In the genomic region with DNA sequence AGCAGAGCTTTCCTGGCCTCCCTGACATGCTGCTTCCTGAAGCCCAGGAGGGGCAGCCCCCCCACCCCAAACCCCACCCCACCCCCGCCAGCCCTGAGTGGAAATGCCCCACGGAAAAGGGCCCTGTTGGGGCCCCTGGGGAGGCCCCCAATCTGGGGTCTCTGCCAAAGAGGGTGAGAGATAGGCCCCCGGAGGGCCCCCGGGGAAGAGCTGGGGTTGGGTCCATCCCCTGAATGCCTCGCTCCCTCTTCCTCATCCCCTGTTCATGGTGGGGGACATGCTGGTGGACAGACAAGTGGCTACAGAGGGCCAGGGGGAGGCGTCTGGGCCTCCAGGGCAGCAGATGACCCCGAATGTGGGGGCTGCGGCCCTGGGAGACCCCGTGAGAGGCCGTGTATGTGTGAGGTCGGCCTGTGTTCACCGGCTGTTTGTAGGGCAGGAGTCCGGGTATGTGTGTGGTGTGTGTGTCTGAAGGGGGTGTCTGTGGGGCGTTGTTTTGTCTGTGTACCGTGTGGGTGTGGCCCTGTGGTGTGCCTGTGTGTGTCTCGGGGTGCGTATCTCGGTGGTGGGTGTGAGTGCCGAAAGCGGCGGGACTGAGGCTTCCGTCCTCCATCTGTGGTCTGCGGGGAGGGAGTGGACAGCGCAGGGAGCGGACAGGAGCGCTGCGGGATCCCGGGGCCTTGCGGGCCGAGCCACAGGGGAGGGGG, we compare ENCODE assay signal across 9 cellular contexts. TPM values are rescaled to one million over a fixed set of nuclear protein-coding genes. Genes with fewer than 3 reads are reported as not detected.
A peak's percentile ranks its signal among the peaks of the same experiment; 100 is the strongest.
DNase-seq lines count a peak whose midpoint lies in the region; ATAC-seq and TF ChIP-seq lines count a peak whose summit lies in the region.
"Had no signal": no experiment of that assay in that cellular context is flagged by ENCODE, and none has a peak within 500 bp of the region (broad histone marks: within the 10 kb centered on the region; RNA-seq: fewer than 3 reads in every experiment).

No MANE protein-coding gene starts in this region.

- DNase-seq in GM06990 (ENCODE audit: extremely low read depth, insufficient read length) (no peak), T-helper 1 cell (peak; percentile 35 to 67 (median 59)), body of pancreas (peak in 2 of 4 donors; percentile 42 to 56), kidney tubule cell (ENCODE audit: low spot score) (peak; percentile 32), foreskin keratinocyte (no peak)
- DNase-seq in stimulated activated naive CD8-positive, alpha-beta T cell treated with anti-CD3 and anti-CD28 coated beads, Interleukin-15, Interleukin-2, amounts not matched to agents 100 U/mL and 50 U/mL, for 24 hours: peak; percentile 56

- H3K4me3 ChIP-seq in GM06990 (replicated peaks; ENCODE audit: low read depth, low read length) (peak overlapping the region; percentile 37), body of pancreas (no peak overlapping the region)

- intact Hi-C loops in body of pancreas (cut with DNase I): loop anchor here (5.0 to 10.0 kb wide), 2 partner anchors 105 to 482 kb away; no protein-coding TSS in a partner anchor

- no peaks in the 10 kb centered on the region for H3K36me3 ChIP-seq in GM06990 (ENCODE audit: control insufficient read depth, insufficient read depth, low read length)
- H3K36me3 ChIP-seq in body of pancreas (replicated peaks in 1 of 2; ENCODE audit: insufficient read depth in 1 of 2, low read depth in 2 of 2): no peaks in the 10 kb centered on the region

- TF ChIP-seq POLR2A in body of pancreas (IDR thresholded peaks at IDR 0.05): no peak

- H3K4me1 ChIP-seq in body of pancreas: peaks cover 29% of the 10 kb centered on the region
- H3K4me1 ChIP-seq in foreskin keratinocyte: peaks cover 4% of the 10 kb centered on the region

- WGBS in body of pancreas, 2 donors: 31 to 35% methylated on average over 8 to 23 of the region's 30 CpGs

- H3K27me3 ChIP-seq in GM06990 (replicated peaks; ENCODE audit: control insufficient read depth, insufficient read depth, low read length) (no peaks in the 10 kb centered on the region; the same call in 1 of the 2 replicates), body of pancreas (no peaks in the 10 kb centered on the region), foreskin keratinocyte (no peaks in the 10 kb centered on the region)

- TF ChIP-seq CTCF in GM06990 (IDR thresholded peaks at IDR 0.05; ENCODE audit: insufficient read depth, low read length, poor library complexity, severe bottlenecking) (no peak), body of pancreas (IDR thresholded peaks at IDR 0.05) (no peak), foreskin keratinocyte (conservative IDR thresholded peaks at IDR 0.05) (no peak)

- no peaks in the 10 kb centered on the region for H3K9me3 ChIP-seq in body of pancreas

- peak overlapping the region; percentile 69 to 88 (median 83) for H3K27ac ChIP-seq in body of pancreas
- H3K27ac ChIP-seq in foreskin keratinocyte: no peak overlapping the region

- no peak for ATAC-seq in body of pancreas
- ATAC-seq in stimulated activated naive CD8-positive, alpha-beta T cell treated with anti-CD3 and anti-CD28 coated beads, Interleukin-15, Interleukin-2, amounts not matched to agents 100 U/mL and 50 U/mL, for 24 hours: peak; percentile 30
- no peak for ATAC-seq in GM18502 (IDR thresholded peaks at IDR 0.05; ENCODE audit: poor library complexity, unreplicated experiment)
- no peak for ATAC-seq in foreskin keratinocyte
- ATAC-seq in GM18511 (IDR thresholded peaks at IDR 0.05; ENCODE audit: unreplicated experiment): no peak

RNA-seq across cellular contexts. Expression of gene C9orf50, which starts 11.3 kb away (rescaled TPM):
- not detected for total RNA-seq in body of pancreas
- not detected in 2 replicates for total RNA-seq in foreskin keratinocyte
- polyA plus RNA-seq in foreskin keratinocyte: not detected in 2 replicates
- total RNA-seq: HT1080 had no signal

RNA-seq across cellular contexts. Expression of gene NTMT1, which starts 16.3 kb away (rescaled TPM):
- total RNA-seq in body of pancreas: 10 to 100 TPM; 11.2 to 14.5 TPM
- 64.2 and 70.9 TPM in 2 replicates for total RNA-seq in foreskin keratinocyte
- 130 and 132 TPM in 2 replicates for polyA plus RNA-seq in foreskin keratinocyte

RNA-seq across cellular contexts. Expression of gene ASB6, which starts 32.3 kb away (rescaled TPM):
- 10 to 100 TPM; 12.7 to 14.5 TPM for total RNA-seq in body of pancreas
- total RNA-seq in foreskin keratinocyte: 22.7 and 23.2 TPM in 2 replicates
- 20.0 and 21.2 TPM in 2 replicates for polyA plus RNA-seq in foreskin keratinocyte

RNA-seq across cellular contexts. Expression of gene PRRX2, which starts 55.8 kb away (rescaled TPM):
- total RNA-seq in body of pancreas: 1 to 10 TPM in 1 of 2 donors, not detected in 1; 1.0 TPM
- total RNA-seq in foreskin keratinocyte: not detected in 2 replicates
- 0.06 and 0.09 TPM in 2 replicates for polyA plus RNA-seq in foreskin keratinocyte
- total RNA-seq: HT1080 had no signal

Comparison
In these comparisons a context has a peak if more than half of its experiments do, and no peak if none do; other contexts are left out.
1. DNase-seq: peak in T-helper 1 cell (5 of 5), kidney tubule cell (single experiment) and stimulated activated naive CD8-positive, alpha-beta T cell treated with anti-CD3 and anti-CD28 coated beads, Interleukin-15, Interleukin-2, amounts not matched to agents 100 U/mL and 50 U/mL, for 24 hours (single experiment); none in GM06990 (single experiment) and foreskin keratinocyte (0 of 2).